ENCODE assay signal across 16 cellular contexts in the genomic region with DNA sequence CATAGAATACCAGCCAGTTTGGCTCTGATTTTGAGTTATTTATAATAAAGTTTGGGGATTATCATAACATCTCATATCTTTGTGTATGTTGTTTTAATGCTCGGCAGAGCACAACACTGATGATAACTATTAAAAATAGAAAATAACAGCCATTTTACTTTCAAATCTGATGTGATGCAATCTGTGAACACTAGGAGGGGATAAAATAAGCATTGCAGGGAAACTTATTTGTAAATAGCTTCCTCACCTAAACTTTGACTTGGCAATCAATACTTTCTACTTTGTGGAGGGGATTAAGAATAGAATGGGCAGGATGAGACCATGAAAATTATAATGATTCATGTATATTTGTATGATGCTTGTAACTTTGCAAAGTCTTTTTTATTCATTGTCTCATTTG. TPM values are rescaled to one million over a fixed set of nuclear protein-coding genes. Genes with fewer than 3 reads are reported as not detected.
A peak's percentile ranks its signal among the peaks of the same experiment; 100 is the strongest.
DNase-seq lines count a peak whose midpoint lies in the region; ATAC-seq and TF ChIP-seq lines count a peak whose summit lies in the region.
"Had no signal": no experiment of that assay in that cellular context is flagged by ENCODE, and none has a peak within 500 bp of the region (broad histone marks: within the 10 kb centered on the region; RNA-seq: fewer than 3 reads in every experiment).

No MANE protein-coding gene starts in this region.

- H3K9me3 ChIP-seq in DND-41 (ENCODE audit: insufficient read depth, low read length, severe bottlenecking): no peaks in the 10 kb centered on the region
- H3K9me3 ChIP-seq in Loucy (ENCODE audit: insufficient read depth, low read depth, low read length): no peaks in the 10 kb centered on the region
- H3K9me3 ChIP-seq in transverse colon: no peaks in the 10 kb centered on the region
- H3K9me3 ChIP-seq: psoas muscle had no signal

- H3K27me3 Mint-ChIP-seq in nephron progenitor cell (ENCODE audit: low read depth, poor library complexity): no peaks in the 10 kb centered on the region
- H3K27me3 Mint-ChIP-seq: central memory CD8-positive, alpha-beta T cell had no signal

- H3K27me3 ChIP-seq in DND-41 (ENCODE audit: insufficient read depth, low read length, poor library complexity): no peaks in the 10 kb centered on the region
- no peaks in the 10 kb centered on the region for H3K27me3 ChIP-seq in Loucy (ENCODE audit: insufficient read depth, low read length, poor library complexity, severe bottlenecking)
- no peaks in the 10 kb centered on the region for H3K27me3 ChIP-seq in dorsolateral prefrontal cortex
- H3K27me3 ChIP-seq in transverse colon: no peaks in the 10 kb centered on the region

- H3K27ac Mint-ChIP-seq in nephron progenitor cell: peak overlapping the region; percentile 44

- H3K36me3 Mint-ChIP-seq in nephron progenitor cell (ENCODE audit: low read depth): peaks cover 74% of the 10 kb centered on the region

- H2AFZ ChIP-seq in DND-41 (ENCODE audit: low read depth, low read length) (no peak overlapping the region), Loucy (ENCODE audit: low read length) (no peak overlapping the region)

- H3K27ac ChIP-seq in DND-41 (ENCODE audit: low read length): no peak overlapping the region
- H3K27ac ChIP-seq in dorsolateral prefrontal cortex: peak overlapping the region in 54 of 59 donors; percentile 6 to 90 (median 81)
- H3K27ac ChIP-seq in transverse colon: no peak overlapping the region
- H3K27ac ChIP-seq: HL-60, psoas muscle had no signal

- DNase-seq in DND-41 (no peak), dorsolateral prefrontal cortex (no peak), nephron progenitor cell (no peak), transverse colon (no peak), AG08395 (ENCODE audit: low spot score) (no peak)
- DNase-seq in activated CD4-positive, CD25-positive, alpha-beta regulatory T cell (lab: John Stamatoyannopoulos, UW): no peak
- DNase-seq: activated CD4-positive, alpha-beta T cell treated with anti-CD3 and anti-CD28 coated beads for 1 hour; C1 segment of cervical spinal cord; Karpas-422; psoas muscle; stimulated activated CD4-positive, alpha-beta T cell treated with anti-CD3 and anti-CD28 coated beads, Interleukin-12 subunit alpha, Interleukin-12 subunit beta, amount 100 ng/mL, for 4 hours had no signal

- no peak overlapping the region for H3K9ac ChIP-seq in DND-41 (ENCODE audit: low read depth, low read length)
- H3K9ac ChIP-seq in Loucy (ENCODE audit: low read depth, low read length, poor library complexity, severe bottlenecking): no peak overlapping the region

- 0 out of 2 replicates have a peak, but pooled peaks cover 3% of the 10 kb centered on the region for H4K20me1 ChIP-seq in DND-41 (ENCODE audit: insufficient read depth, low read length)
- H4K20me1 ChIP-seq in Loucy (ENCODE audit: insufficient read depth, low read length, poor library complexity, severe bottlenecking): no peaks in the 10 kb centered on the region

- H3K79me2 ChIP-seq in DND-41 (ENCODE audit: insufficient read depth, low read length) (no peaks in the 10 kb centered on the region; the same call in 1 of the 2 replicates), Loucy (ENCODE audit: insufficient read depth, low read length) (no peaks in the 10 kb centered on the region)

- H3K36me3 ChIP-seq in DND-41 (ENCODE audit: insufficient read depth, low read length): peaks cover 93% of the 10 kb centered on the region
- H3K36me3 ChIP-seq in Loucy (ENCODE audit: insufficient read depth, low read length): peaks cover 81% of the 10 kb centered on the region
- H3K36me3 ChIP-seq in transverse colon: peaks cover 0 to 71% (median 14%) of the 10 kb centered on the region in 4 donors

- no peaks in the 10 kb centered on the region for H3K9me3 Mint-ChIP-seq in nephron progenitor cell
- H3K9me3 Mint-ChIP-seq: activated naive CD4-positive, alpha-beta T cell treated with anti-CD3 and anti-CD28 coated beads, Interleukin-2, amount 50 U/mL, for 72 hours; central memory CD8-positive, alpha-beta T cell had no signal

- H3K4me1 Mint-ChIP-seq in nephron progenitor cell: no peaks in the 10 kb centered on the region

- H3F3A ChIP-seq in Loucy (ENCODE audit: low read depth): 0 out of 2 replicates have a peak, but pooled peaks cover 3% of the 10 kb centered on the region

- H3K4me3 ChIP-seq in DND-41 (ENCODE audit: low read depth in 1 of 2, low read length in 2 of 2): no peak overlapping the region
- no peak overlapping the region for H3K4me3 ChIP-seq in Loucy (ENCODE audit: low read length, poor library complexity, severe bottlenecking)
- no peak overlapping the region for H3K4me3 ChIP-seq in dorsolateral prefrontal cortex
- no peak overlapping the region for H3K4me3 ChIP-seq in transverse colon
- H3K4me3 ChIP-seq: psoas muscle had no signal

- in situ Hi-C loops in transverse colon (cut with MboI; ENCODE audit: low pct_ligation_motif_present in 1 of 4, low pct_unique_long_range_greater_than_20kb in 1 of 4, low sequenced_read_pairs in 3 of 4): no loop called here

- no peaks in the 10 kb centered on the region for H3K9me2 ChIP-seq in Loucy (replicated peaks; ENCODE audit: low read depth, low read length)

- H3K4me2 ChIP-seq in DND-41 (ENCODE audit: insufficient read depth, low read length): no peak overlapping the region
- no peak overlapping the region for H3K4me2 ChIP-seq in Loucy (ENCODE audit: low read depth, low read length, poor library complexity, severe bottlenecking)

- no peaks in the 10 kb centered on the region for H3K4me1 ChIP-seq in DND-41 (ENCODE audit: insufficient read depth, low read length)
- no peaks in the 10 kb centered on the region for H3K4me1 ChIP-seq in Loucy (ENCODE audit: insufficient read depth, low read length, poor library complexity, severe bottlenecking)
- H3K4me1 ChIP-seq in transverse colon: no peaks in the 10 kb centered on the region
- H3K4me1 ChIP-seq: psoas muscle had no signal

- no peak for TF ChIP-seq EP300 in transverse colon (IDR thresholded peaks at IDR 0.05; ENCODE audit: low read depth)

- TF ChIP-seq POLR2A in transverse colon (IDR thresholded peaks at IDR 0.05): no peak

- WGBS in transverse colon (ENCODE audit: low coverage in 1 of 2), 2 donors: 62 to 63% methylated on average over 1 of the region's 1 CpG

- no peak overlapping the region for H3K4me3 Mint-ChIP-seq in nephron progenitor cell
- H3K4me3 Mint-ChIP-seq: central memory CD8-positive, alpha-beta T cell had no signal

- peak; percentile 30 for TF ChIP-seq CTCF in DND-41 (IDR thresholded peaks at IDR 0.05; ENCODE audit: borderline replicate concordance, extremely low read depth, low read length, poor library complexity, severe bottlenecking)
- peak; percentile 39; the same call in 1 of the 2 replicates for TF ChIP-seq CTCF in Loucy (conservative IDR thresholded peaks at IDR 0.05; ENCODE audit: low read length)
- peak in 7 of 56 donors; percentile 9 to 15 (median 11) for TF ChIP-seq CTCF in dorsolateral prefrontal cortex (IDR thresholded peaks at IDR 0.05 in 54 of 56, conservative IDR thresholded peaks at IDR 0.05 in 2 of 56; ENCODE audit: low read depth in 1 of 56, partially characterized antibody in 56 of 56)
- TF ChIP-seq CTCF in nephron progenitor cell (IDR thresholded peaks at IDR 0.05): no peak
- TF ChIP-seq CTCF in transverse colon (IDR thresholded peaks at IDR 0.05): no peak

- intact Hi-C loops in dorsolateral prefrontal cortex (cut with DNase I): no loop called here
- intact Hi-C loops in transverse colon (cut with DNase I; ENCODE audit: low total_unique reads): no loop called here

- no peak for ATAC-seq in DND-41 (ENCODE audit: insufficient read depth, low read depth)
- ATAC-seq in GM21717 (IDR thresholded peaks at IDR 0.05; ENCODE audit: unreplicated experiment): no peak
- ATAC-seq: activated naive CD4-positive, alpha-beta T cell treated with anti-CD3 and anti-CD28 coated beads, Interleukin-2, amount 50 U/mL, for 72 hours; psoas muscle had no signal

RNA-seq across cellular contexts. Expression of a gene that starts 54.4 kb away (rescaled TPM):
- 10 to 100 TPM; 37.5 to 83.0 (median 65.8) TPM for total RNA-seq in dorsolateral prefrontal cortex
- total RNA-seq in transverse colon: 10 to 100 TPM; 14.6 to 52.7 (median 21.3) TPM

RNA-seq across cellular contexts. Expression of a gene that starts 55.1 kb away (rescaled TPM):
- total RNA-seq in dorsolateral prefrontal cortex (10 to 100 TPM; 37.5 to 82.2 (median 56.4) TPM), transverse colon (100 to 1,000 TPM in 1 of 4 donors, 10 to 100 TPM in 3; 34.1 to 109 (median 42.5) TPM)

Comparison
In these comparisons a context has a peak if more than half of its experiments do, and no peak if none do; other contexts are left out.
1. H3K27ac ChIP-seq: peak in dorsolateral prefrontal cortex (54 of 59); none in DND-41 (single experiment) and transverse colon (0 of 4).
2. CTCF ChIP-seq: peak in DND-41 (single experiment) and Loucy (single experiment); none in nephron progenitor cell (single experiment) and transverse colon (0 of 5).